ENCODE assay signal across 12 cellular contexts in the genomic region with DNA sequence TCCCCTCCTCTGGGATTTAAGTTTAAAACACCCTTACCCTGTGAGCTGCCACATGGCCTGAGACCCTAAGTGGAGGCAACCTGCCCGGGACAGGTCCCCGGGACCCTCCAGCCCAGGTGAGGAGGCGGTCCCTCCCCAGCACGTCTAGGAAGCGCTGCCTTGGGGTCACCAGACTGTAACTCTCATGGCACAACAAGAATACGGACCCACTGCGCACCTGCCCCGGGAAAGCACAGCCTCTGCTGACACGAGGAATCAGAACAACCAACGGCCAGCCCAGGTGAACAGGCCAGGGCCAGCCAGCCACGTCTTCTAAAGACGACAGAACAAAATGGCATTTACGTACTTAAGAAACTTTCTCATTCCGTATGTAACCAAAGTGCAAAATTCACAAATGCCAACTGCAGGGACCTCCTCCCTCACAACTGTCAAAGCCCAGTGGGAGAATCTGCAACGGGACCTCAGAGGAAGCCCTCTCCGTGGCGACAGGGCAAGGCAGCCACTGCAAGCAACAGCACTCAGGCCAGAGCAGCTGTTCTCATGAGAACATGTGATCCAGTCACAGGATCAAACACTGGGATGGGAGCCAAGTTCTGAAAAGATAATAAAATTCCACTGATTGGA.
DNase-seq lines count a peak whose midpoint lies in the region; ATAC-seq, FAIRE-seq and TF ChIP-seq lines count a peak whose summit lies in the region.
"Had no signal": no experiment of that assay in that cellular context is flagged by ENCODE, and none has a peak within 500 bp of the region (broad histone marks: within the 10 kb centered on the region; RNA-seq: fewer than 3 reads in every experiment).

No MANE protein-coding gene starts in this region.

- H3K79me2 ChIP-seq in K562 (ENCODE audit: control insufficient read depth, insufficient read depth, low read length), result no peaks in the 10 kb centered on the region

- H3K4me1 ChIP-seq in K562 (replicated peaks in 1 of 2; ENCODE audit: control insufficient read depth in 2 of 2, insufficient read depth in 2 of 2, low read length in 2 of 2) (peaks cover 0 to 6% of the 10 kb centered on the region in 2 experiments; a peak in 2 of 5 replicates), thyroid gland (peaks cover 15% of the 10 kb centered on the region in 2 donors)
- H3K4me1 ChIP-seq: HAP-1 had no signal

- no peak for TF ChIP-seq EP300 in K562 (IDR thresholded peaks at IDR 0.05; ENCODE audit: low read length)

- no peak overlapping the region for H3K27ac ChIP-seq in K562 (ENCODE audit: extremely low read depth, low read depth, low read length)
- peak overlapping the region; percentile 9 to 51 (median 33) for H3K27ac ChIP-seq in thyroid gland
- H3K27ac ChIP-seq: tibial nerve had no signal

- no peaks in the 10 kb centered on the region for H3K9me1 ChIP-seq in K562 (ENCODE audit: control insufficient read depth, insufficient read depth, low read length)

- H3K36me3 ChIP-seq in K562 (ENCODE audit: control insufficient read depth, insufficient read depth, low read length) (no peaks in the 10 kb centered on the region), thyroid gland (no peaks in the 10 kb centered on the region)

- under 1% methylated on average over 14 of the region's 17 CpGs for WGBS in K562 (ENCODE audit: insufficient coverage, low coverage, missing lambda C conversion rate)
- 50 to 56% methylated on average over 13 to 16 of the region's 17 CpGs for WGBS in thyroid gland, 2 donors

- in situ Hi-C loops in K562 (cut with MboI), result no loop called here

- no peaks in the 10 kb centered on the region; the same call in 1 of the 2 replicates for H4K20me1 ChIP-seq in K562 (replicated peaks; ENCODE audit: control insufficient read depth, insufficient read depth, low read length)

- H3K27me3 ChIP-seq in K562 (ENCODE audit: control insufficient read depth in 2 of 2, insufficient read depth in 2 of 2, low read length in 2 of 2) (peaks cover 31 to 58% of the 10 kb centered on the region in 2 experiments; a peak in 4 of 5 replicates), thyroid gland (no peaks in the 10 kb centered on the region)
- H3K27me3 ChIP-seq: tibial nerve had no signal

- no peak for TF ChIP-seq RAD21 in K562 (CRISPR knock-in tag; conservative IDR thresholded peaks at IDR 0.05 in 1 of 2, IDR thresholded peaks at IDR 0.05 in 1 of 2)

- no TSS peak for BruUV-seq in K562 (replicated peaks; lab: Mats Ljungman, UMichigan)

- TF ChIP-seq POLR2A in K562 (conservative IDR thresholded peaks at IDR 0.05) (no peak), thyroid gland (IDR thresholded peaks at IDR 0.05) (peak in 1 of 2 donors; percentile 51)

- ATAC-seq in K562, result no peak
- no peak for ATAC-seq in HG03521 (IDR thresholded peaks at IDR 0.05; ENCODE audit: unreplicated experiment)
- ATAC-seq in HG03159 (IDR thresholded peaks at IDR 0.05; ENCODE audit: unreplicated experiment), result no peak

- no peak overlapping the region for H3K4me2 ChIP-seq in K562 (ENCODE audit: insufficient read depth, low read length)

- no peak overlapping the region for H3K4me3 ChIP-seq in K562
- no peak overlapping the region for H3K4me3 ChIP-seq in thyroid gland (replicated peaks in 1 of 3)
- H3K4me3 ChIP-seq: HAP-1, tibial nerve had no signal

- H3K9me3 ChIP-seq in K562 (replicated peaks; ENCODE audit: control insufficient read depth, insufficient read depth, low read depth, low read length) (no peaks in the 10 kb centered on the region), thyroid gland (no peaks in the 10 kb centered on the region)
- H3K9me3 ChIP-seq: HAP-1, tibial nerve had no signal

- no peak for FAIRE-seq in K562 (lab: Jason Lieb, UNC)

- intact Hi-C loops in K562 (cut with micrococcal nuclease), result no loop called here
- intact Hi-C loops in thyroid gland (cut with DNase I), result no loop called here

- peak; percentile 21 for DNase-seq in activated CD4-positive, CD25-positive, alpha-beta regulatory T cell treated with anti-CD3 and anti-CD28 coated beads, Interleukin-2, amount 50 U/mL, for 72 hours
- no peak for DNase-seq in activated CD4-positive, CD25-positive, alpha-beta regulatory T cell (lab: John Stamatoyannopoulos, UW)
- DNase-seq in K562 (ENCODE audit: extremely low read depth in 1 of 4, low spot score in 3 of 4) (no peak), inferior parietal cortex (ENCODE audit: extremely low spot score) (peak; percentile 67), thyroid gland (peak; percentile 62 to 65)
- DNase-seq in stimulated activated CD8-positive, alpha-beta memory T cell treated with anti-CD3 and anti-CD28 coated beads, Interleukin-4, amount 100 ng/mL, for 48 hours, result no peak
- DNase-seq: RPMI8226; stimulated activated CD4-positive, alpha-beta T cell treated with anti-CD3 and anti-CD28 coated beads, Interleukin-15, amount 100 ng/mL, for 24 hours had no signal

- POLR2A ChIA-PET in K562 (lab: Yijun Ruan, JAX), result no interaction called here

- H2AFZ ChIP-seq in K562 (ENCODE audit: low read depth, low read length), result no peak overlapping the region

- CTCF ChIA-PET in K562 (lab: Yijun Ruan, JAX; ENCODE audit: low intra/inter-chr PET ratio), result no interaction called here

- no peak overlapping the region for H3K9ac ChIP-seq in K562 (ENCODE audit: insufficient read depth in 1 of 2, low read depth in 2 of 2, low read length in 2 of 2)

- TF ChIP-seq CTCF in K562 (IDR thresholded peaks at IDR 0.05 in 2 of 3, conservative IDR thresholded peaks at IDR 0.05 in 1 of 3; ENCODE audit: insufficient read depth in 2 of 3, low read depth in 1 of 3, low read length in 3 of 3), result no peak
- no peak for TF ChIP-seq CTCF in thyroid gland (IDR thresholded peaks at IDR 0.05)

TF ChIP-seq in K562, 482 proteins besides CTCF, POLR2A, EP300 and RAD21:
- TF ChIP-seq ILK (tag; IDR thresholded peaks at IDR 0.05; ENCODE audit: borderline replicate concordance, low read depth) (no peak), NFIC (IDR thresholded peaks at IDR 0.05) (0 out of 2 replicates have a peak, but pooled peaks have one; percentile 14)

Comparison
In these comparisons a context has a peak if more than half of its experiments do, and no peak if none do; other contexts are left out.
1. DNase-seq: peak in activated CD4-positive, CD25-positive, alpha-beta regulatory T cell treated with anti-CD3 and anti-CD28 coated beads, Interleukin-2, amount 50 U/mL, for 72 hours (single experiment), inferior parietal cortex (single experiment) and thyroid gland (2 of 2); none in activated CD4-positive, CD25-positive, alpha-beta regulatory T cell (0 of 4), K562 (0 of 4) and stimulated activated CD8-positive, alpha-beta memory T cell treated with anti-CD3 and anti-CD28 coated beads, Interleukin-4, amount 100 ng/mL, for 48 hours (single experiment).